Comparison of ENCODE assay signal across 8 cellular contexts in genomic region chr17:44344939-44345496, GRCh38. TPM values are rescaled to one million over a fixed set of nuclear protein-coding genes. Genes with fewer than 3 reads are reported as not detected.
DNase-seq lines count a peak whose midpoint lies in the region; ATAC-seq and TF ChIP-seq lines count a peak whose summit lies in the region.

TSS of gene GRN (plus strand) at chr17:44345302. CDS start at chr17:44349165, 3,863 bp downstream.

- 0 to 1% (median 0%) methylated on average over 23 to 26 of the region's 26 CpGs for WGBS in stomach, 5 donors

- peak within 1 kb of the TSS; percentile 70 for H3K4me3 ChIP-seq in MG63
- H3K4me3 ChIP-seq in fibroblast of villous mesenchyme (ENCODE audit: low read depth, low read length) = peak within 1 kb of the TSS; percentile 96
- H3K4me3 ChIP-seq in neural cell (ENCODE audit: low read length) = peak within 1 kb of the TSS; percentile 85
- peak within 1 kb of the TSS; percentile 62 to 89 (median 76) for H3K4me3 ChIP-seq in stomach

- H3K9me3 ChIP-seq in MG63 (no peaks in the 10 kb centered on the region), neural cell (ENCODE audit: low read length) (no peaks in the 10 kb centered on the region), stomach (no peaks in the 10 kb centered on the region)

- TF ChIP-seq EP300 in neural cell (conservative IDR thresholded peaks at IDR 0.05; ENCODE audit: poor library complexity, severe bottlenecking) = peak; percentile 69
- no peak for TF ChIP-seq EP300 in stomach (IDR thresholded peaks at IDR 0.05)

- H3K36me3 ChIP-seq in MG63 = no peaks in the 10 kb centered on the region
- no peaks in the 10 kb centered on the region for H3K36me3 ChIP-seq in neural cell (ENCODE audit: insufficient read depth, low read length)
- peaks cover 9 to 18% (median 17%) of the 10 kb centered on the region in 4 donors for H3K36me3 ChIP-seq in stomach

- peak within 1 kb of the TSS; percentile 82 for H3K4me2 ChIP-seq in neural cell (ENCODE audit: low read length)

- H3K27ac ChIP-seq in neural cell (ENCODE audit: low read length) = peak within 1 kb of the TSS; percentile 63
- H3K27ac ChIP-seq in stomach = peak within 1 kb of the TSS; percentile 83 to 91 (median 87)

- TF ChIP-seq CTCF in fibroblast of villous mesenchyme (IDR thresholded peaks at IDR 0.05; ENCODE audit: insufficient read depth, low read depth, low read length) (no peak), neural cell (IDR thresholded peaks at IDR 0.05; ENCODE audit: poor library complexity, severe bottlenecking) (no peak), stomach (IDR thresholded peaks at IDR 0.05) (peak in 1 of 7 experiments; percentile 10)

- H2AFZ ChIP-seq in neural cell (ENCODE audit: low read depth, low read length) = peak within 1 kb of the TSS; percentile 61

- H3K9me2 ChIP-seq in neural cell (ENCODE audit: insufficient read depth, low read length) = no peaks in the 10 kb centered on the region

- DNase-seq in DMS79 (lab: John Stamatoyannopoulos, UW) (peak; percentile 98), MG63 (peak; percentile 95), SIG-M5 treated with dmso at 0.1 percent for 504 hours (lab: John Stamatoyannopoulos, UW; ENCODE audit: unreplicated experiment) (peak; percentile 99), activated gamma-delta T cell treated with Interleukin-2 at 50 U/mL for 16 hours (peak; percentile 82), fibroblast of villous mesenchyme (ENCODE audit: low read depth) (peak; percentile 100), stomach (peak; percentile 96)

- no peak for TF ChIP-seq RAD21 in neural cell (conservative IDR thresholded peaks at IDR 0.05)

- H3K9ac ChIP-seq in neural cell (ENCODE audit: low read length) = peak within 1 kb of the TSS; percentile 67

- H3K27me3 ChIP-seq in MG63 (no peaks in the 10 kb centered on the region), neural cell (ENCODE audit: insufficient read depth, low read depth, low read length) (no peaks in the 10 kb centered on the region), stomach (no peaks in the 10 kb centered on the region)

- no peaks in the 10 kb centered on the region for H4K20me1 ChIP-seq in neural cell (ENCODE audit: insufficient read depth)

- no peaks in the 10 kb centered on the region for H3F3A ChIP-seq in neural cell (ENCODE audit: insufficient read depth, low read length, poor library complexity, severe bottlenecking)

- H3K79me2 ChIP-seq in neural cell (replicated peaks; ENCODE audit: insufficient read depth, low read length) = no peaks in the 10 kb centered on the region

- intact Hi-C loops in stomach (cut with DNase I; ENCODE audit: low total_unique reads) = no loop called here

- peak in 2 of 4 donors; percentile 58 to 67 for TF ChIP-seq POLR2A in stomach (IDR thresholded peaks at IDR 0.05)

- peaks cover 11 to 55% (median 23%) of the 10 kb centered on the region in 4 donors for H3K4me1 ChIP-seq in stomach

- ATAC-seq in GM21825 (IDR thresholded peaks at IDR 0.05; ENCODE audit: unreplicated experiment) = peak; percentile 53

TF ChIP-seq in neural cell, 6 proteins besides CTCF, POLR2A, EP300 and RAD21:
- TF ChIP-seq REST (IDR thresholded peaks at IDR 0.05; ENCODE audit: borderline replicate concordance) (no peak), MXI1 (conservative IDR thresholded peaks at IDR 0.05; ENCODE audit: poor library complexity, severe bottlenecking) (peak; percentile 73), SMC3 (conservative IDR thresholded peaks at IDR 0.05; ENCODE audit: poor library complexity) (no peak), EZH2 (IDR thresholded peaks at IDR 0.05; ENCODE audit: borderline replicate concordance, insufficient read depth, low read length, poor library complexity, severe bottlenecking) (no peak), POLR2AphosphoS5 (IDR thresholded peaks at IDR 0.05) (peak; percentile 72), TAF1 (IDR thresholded peaks at IDR 0.05; ENCODE audit: low read depth) (peak; percentile 20)

RNA-seq across cellular contexts. Expression of gene GRN, which starts in this region (rescaled TPM):
- total RNA-seq in MG63 (2014; rRNA removed; shearing (Covaris generic); ENCODE audit: low replicate concordance) = 109 and 170 TPM in 2 replicates
- total RNA-seq in fibroblast of villous mesenchyme (165 and 256 TPM in 2 replicates), stomach (100 to 1,000 TPM; 104 to 644 (median 239) TPM)
- polyA plus RNA-seq in neural cell (18.9 and 21.8 TPM in 2 replicates), stomach (100 to 1,000 TPM in 1 of 3 donors, 10 to 100 TPM in 2; 31.8 to 189 (median 78.9) TPM)
- polyA minus RNA-seq in neural cell = 18.9 and 31.9 TPM in 2 replicates

Comparison
In these comparisons a context has a peak if more than half of its experiments do, and no peak if none do; other contexts are left out.
1. Peak in every context shown above with its lines: DNase-seq, ATAC-seq, H3K4me3 ChIP-seq and H3K27ac ChIP-seq.